In the genomic region with DNA sequence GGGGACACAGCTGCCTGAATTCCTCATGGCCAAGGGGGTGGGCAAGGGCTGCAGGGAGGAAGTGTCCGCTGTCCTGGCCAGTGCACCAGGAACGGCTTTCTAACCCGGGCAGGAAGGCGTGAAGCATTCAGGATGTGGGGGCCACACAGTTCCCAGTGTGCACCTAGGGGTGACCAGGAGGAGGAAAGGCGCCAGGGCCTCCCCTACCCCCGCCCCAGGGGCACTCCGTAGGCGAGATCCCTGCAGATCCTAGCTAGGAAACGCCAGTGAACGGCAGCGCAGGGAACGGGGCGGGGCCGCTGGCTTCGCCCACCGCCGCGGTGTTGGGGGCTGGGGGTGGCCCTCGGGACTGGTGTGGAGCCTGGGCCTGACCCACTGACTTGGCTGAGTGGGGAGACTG, we compare ENCODE assay signal across 7 cellular contexts.
A peak's percentile ranks its signal among the peaks of the same experiment; 100 is the strongest.
DNase-seq lines count a peak whose midpoint lies in the region; ATAC-seq and TF ChIP-seq lines count a peak whose summit lies in the region.
"Not testable (repeated sequence)": the region's sequence is repeated elsewhere in the genome, so short reads cannot be mapped to it uniquely, and the experiment has no call there.

No MANE protein-coding gene starts in this region.

- not testable (repeated sequence) for H3K27ac Mint-ChIP-seq in T-helper 2 cell treated with Interferon-gamma antibody and Interleukin-4, amounts not matched to agents 5 μg/mL and 100 μg/mL, for 36 hours; activated T-helper 2 cell treated with anti-CD3 and anti-CD28 coated beads, Interferon-gamma antibody, Interleukin-2, Interleukin-4, amounts not matched to agents 10 μg/mL and 5 μg/mL and 100 μg/mL, durations not matched to agents 14 hours and 24 hours and 36 hours; effector memory CD8-positive, alpha-beta T cell; memory B cell; neural crest cell (ENCODE audit: unreplicated experiment); stimulated activated naive B cell treated with anti-CD40 and anti-IgM and Interleukin-4, amounts not matched to agents 10 μg/mL and 1 μg/mL and 100 μg/mL, for 72 hours

- H3K27me3 ChIP-seq in H7 (ENCODE audit: control insufficient read depth, insufficient read depth, low read length), result peaks cover 14% of the 10 kb centered on the region

- H3K4me3 Mint-ChIP-seq in T-helper 2 cell treated with Interferon-gamma antibody and Interleukin-4, amounts not matched to agents 5 μg/mL and 100 μg/mL, for 36 hours, result peak overlapping the region; percentile 41
- H3K4me3 Mint-ChIP-seq in activated T-helper 2 cell treated with anti-CD3 and anti-CD28 coated beads, Interferon-gamma antibody, Interleukin-2, Interleukin-4, amounts not matched to agents 10 μg/mL and 5 μg/mL and 100 μg/mL, durations not matched to agents 14 hours and 24 hours and 36 hours (ENCODE audit: low read depth), result peak overlapping the region; percentile 23
- peak overlapping the region; percentile 50 to 54 for H3K4me3 Mint-ChIP-seq in effector memory CD8-positive, alpha-beta T cell
- peak overlapping the region; percentile 65 for H3K4me3 Mint-ChIP-seq in memory B cell
- peak overlapping the region; percentile 49 for H3K4me3 Mint-ChIP-seq in neural crest cell
- peak overlapping the region; percentile 63 to 71 for H3K4me3 Mint-ChIP-seq in stimulated activated naive B cell treated with anti-CD40 and anti-IgM and Interleukin-4, amounts not matched to agents 10 μg/mL and 1 μg/mL and 100 μg/mL, for 72 hours

- H3K9me3 Mint-ChIP-seq in T-helper 2 cell treated with Interferon-gamma antibody and Interleukin-4, amounts not matched to agents 5 μg/mL and 100 μg/mL, for 36 hours; activated T-helper 2 cell treated with anti-CD3 and anti-CD28 coated beads, Interferon-gamma antibody, Interleukin-2, Interleukin-4, amounts not matched to agents 10 μg/mL and 5 μg/mL and 100 μg/mL, durations not matched to agents 14 hours and 24 hours and 36 hours; effector memory CD8-positive, alpha-beta T cell; memory B cell; neural crest cell; stimulated activated naive B cell treated with anti-CD40 and anti-IgM and Interleukin-4, amounts not matched to agents 10 μg/mL and 1 μg/mL and 100 μg/mL, for 72 hours: not testable (repeated sequence)

- peaks cover 41% of the 10 kb centered on the region for H3K27me3 Mint-ChIP-seq in T-helper 2 cell treated with Interferon-gamma antibody and Interleukin-4, amounts not matched to agents 5 μg/mL and 100 μg/mL, for 36 hours (ENCODE audit: low read depth)
- peaks cover 33% of the 10 kb centered on the region for H3K27me3 Mint-ChIP-seq in activated T-helper 2 cell treated with anti-CD3 and anti-CD28 coated beads, Interferon-gamma antibody, Interleukin-2, Interleukin-4, amounts not matched to agents 10 μg/mL and 5 μg/mL and 100 μg/mL, durations not matched to agents 14 hours and 24 hours and 36 hours (ENCODE audit: low read depth)
- H3K27me3 Mint-ChIP-seq in effector memory CD8-positive, alpha-beta T cell, result peaks cover 17 to 27% of the 10 kb centered on the region in 2 donors
- not testable (repeated sequence) for H3K27me3 Mint-ChIP-seq in memory B cell
- H3K27me3 Mint-ChIP-seq in neural crest cell (ENCODE audit: low read depth), result peaks cover 24% of the 10 kb centered on the region
- H3K27me3 Mint-ChIP-seq in stimulated activated naive B cell treated with anti-CD40 and anti-IgM and Interleukin-4, amounts not matched to agents 10 μg/mL and 1 μg/mL and 100 μg/mL, for 72 hours, result peaks cover 22% of the 10 kb centered on the region in 2 donors

- not testable (repeated sequence) for H3K36me3 ChIP-seq in H7 (replicated peaks; ENCODE audit: control insufficient read depth, insufficient read depth, low read length)

- not testable (repeated sequence) for DNase-seq in H7; T-helper 2 cell treated with Interferon-gamma antibody and Interleukin-4, amounts not matched to agents 5 μg/mL and 100 μg/mL, for 36 hours (ENCODE audit: low spot score); activated T-helper 2 cell treated with anti-CD3 and anti-CD28 coated beads, Interferon-gamma antibody, Interleukin-2, Interleukin-4, amounts not matched to agents 10 μg/mL and 5 μg/mL and 100 μg/mL, durations not matched to agents 14 hours and 24 hours and 36 hours (ENCODE audit: low spot score); effector memory CD8-positive, alpha-beta T cell; memory B cell (ENCODE audit: low spot score in 2 of 2); neural crest cell (ENCODE audit: low read depth, low spot score); stimulated activated naive B cell treated with anti-CD40 and anti-IgM and Interleukin-4, amounts not matched to agents 10 μg/mL and 1 μg/mL and 100 μg/mL, for 72 hours

- not testable (repeated sequence) for H3K4me1 Mint-ChIP-seq in T-helper 2 cell treated with Interferon-gamma antibody and Interleukin-4, amounts not matched to agents 5 μg/mL and 100 μg/mL, for 36 hours (ENCODE audit: low read depth); activated T-helper 2 cell treated with anti-CD3 and anti-CD28 coated beads, Interferon-gamma antibody, Interleukin-2, Interleukin-4, amounts not matched to agents 10 μg/mL and 5 μg/mL and 100 μg/mL, durations not matched to agents 14 hours and 24 hours and 36 hours (ENCODE audit: low read depth); memory B cell; neural crest cell
- H3K4me1 Mint-ChIP-seq in effector memory CD8-positive, alpha-beta T cell (ENCODE audit: low read depth in 2 of 2), result peaks cover 0 to 10% of the 10 kb centered on the region in 2 donors
- peaks cover 7 to 17% of the 10 kb centered on the region in 2 donors for H3K4me1 Mint-ChIP-seq in stimulated activated naive B cell treated with anti-CD40 and anti-IgM and Interleukin-4, amounts not matched to agents 10 μg/mL and 1 μg/mL and 100 μg/mL, for 72 hours

- not testable (repeated sequence) for TF ChIP-seq CTCF in neural crest cell (conservative IDR thresholded peaks at IDR 0.05)

- H3K36me3 Mint-ChIP-seq in T-helper 2 cell treated with Interferon-gamma antibody and Interleukin-4, amounts not matched to agents 5 μg/mL and 100 μg/mL, for 36 hours (ENCODE audit: low read depth); activated T-helper 2 cell treated with anti-CD3 and anti-CD28 coated beads, Interferon-gamma antibody, Interleukin-2, Interleukin-4, amounts not matched to agents 10 μg/mL and 5 μg/mL and 100 μg/mL, durations not matched to agents 14 hours and 24 hours and 36 hours (ENCODE audit: low read depth); effector memory CD8-positive, alpha-beta T cell (ENCODE audit: insufficient read depth); memory B cell; neural crest cell (ENCODE audit: low read depth); stimulated activated naive B cell treated with anti-CD40 and anti-IgM and Interleukin-4, amounts not matched to agents 10 μg/mL and 1 μg/mL and 100 μg/mL, for 72 hours: not testable (repeated sequence)

- ATAC-seq in effector memory CD8-positive, alpha-beta T cell (replicated peaks); memory B cell (ENCODE audit: low read depth); stimulated activated naive B cell treated with anti-CD40 and anti-IgM and Interleukin-4, amounts not matched to agents 10 μg/mL and 1 μg/mL and 100 μg/mL, for 72 hours (replicated peaks): not testable (repeated sequence)

- intact Hi-C loops in activated T-helper 2 cell treated with anti-CD3 and anti-CD28 coated beads, Interferon-gamma antibody, Interleukin-2, Interleukin-4, amounts not matched to agents 10 μg/mL and 5 μg/mL and 100 μg/mL, durations not matched to agents 14 hours and 24 hours and 36 hours (cut with micrococcal nuclease), result not testable (repeated sequence)

- peak overlapping the region; percentile 23 for H3K4me3 ChIP-seq in H7 (ENCODE audit: insufficient read depth, low read depth, low read length)
